23 cellular contexts compared by ENCODE assay signal in genomic region chr2:102979429-102979828, GRCh38.
"Had no signal": no experiment of that assay in that cellular context is flagged by ENCODE, and none has a peak within 500 bp of the region (broad histone marks: within the 10 kb centered on the region; RNA-seq: fewer than 3 reads in every experiment).

No MANE protein-coding gene starts in this region.

- DNase-seq: activated CD4-positive, alpha-beta T cell treated with anti-CD3 and anti-CD28 coated beads for 48 hours; activated CD4-positive, alpha-beta T cell treated with anti-CD3 and anti-CD28 coated beads, Interleukin-2, amount 50 U/mL, for 4 hours; activated CD4-positive, CD25-positive, alpha-beta regulatory T cell treated with anti-CD3 and anti-CD28 coated beads, Interleukin-2, amount 50 U/mL, for 72 hours; activated CD8-positive, alpha-beta memory T cell treated with anti-CD3 and anti-CD28 coated beads, Interleukin-2, amount 50 U/mL, for 48 hours; activated CD8-positive, alpha-beta T cell treated with anti-CD3 and anti-CD28 coated beads, Interleukin-2, amount 10 ng/mL, durations not matched to agents 7 days and 5 days; activated naive CD4-positive, alpha-beta T cell treated with anti-CD3 and anti-CD28 coated beads, Interleukin-2, amount 50 U/mL, for 16 hours; activated naive CD8-positive, alpha-beta T cell treated with anti-CD3 and anti-CD28 coated beads, Interleukin-2, amount 10 ng/mL, durations not matched to agents 7 days and 5 days; activated T-cell treated with anti-CD3 and anti-CD28 coated beads, Interleukin-2, amount 50 U/mL, for 1 hour; adrenal gland; aorta; Kasumi-1; KBM-7; NCI-H1048; NCI-H146; NCI-H187 treated with DMSO at 0.1 percent for 48 hours; NCI-H2081 treated with DMSO at 0.1 percent for 48 hours; NCI-H524 treated with DMSO at 0.1 percent for 48 hours; NCI-H82; SIG-M5; T-helper 17 cell; T-helper 9 cell had no signal

- H3K27me3 ChIP-seq: adrenal gland, breast epithelium had no signal

- H3K9me3 Mint-ChIP-seq: activated naive CD8-positive, alpha-beta T cell treated with anti-CD3 and anti-CD28 coated beads, Interleukin-2, amount 10 ng/mL, durations not matched to agents 7 days and 5 days; WTC11 had no signal

- H3K4me1 Mint-ChIP-seq: T-helper 17 cell had no signal

- H3K36me3 ChIP-seq: adrenal gland, breast epithelium had no signal

- H3K27ac Mint-ChIP-seq: activated CD8-positive, alpha-beta T cell treated with anti-CD3 and anti-CD28 coated beads, Interleukin-2, amount 10 ng/mL, durations not matched to agents 7 days and 5 days; activated naive CD8-positive, alpha-beta T cell treated with anti-CD3 and anti-CD28 coated beads, Interleukin-2, amount 10 ng/mL, durations not matched to agents 7 days and 5 days; T-helper 17 cell; WTC11 had no signal

- H3K4me3 Mint-ChIP-seq: activated CD8-positive, alpha-beta T cell treated with anti-CD3 and anti-CD28 coated beads, Interleukin-2, amount 10 ng/mL, durations not matched to agents 7 days and 5 days; activated naive CD8-positive, alpha-beta T cell treated with anti-CD3 and anti-CD28 coated beads, Interleukin-2, amount 10 ng/mL, durations not matched to agents 7 days and 5 days; T-helper 17 cell; WTC11 had no signal

- H3K36me3 Mint-ChIP-seq: activated naive CD8-positive, alpha-beta T cell treated with anti-CD3 and anti-CD28 coated beads, Interleukin-2, amount 10 ng/mL, durations not matched to agents 7 days and 5 days; WTC11 had no signal

- H3K27ac ChIP-seq: adrenal gland, breast epithelium had no signal

- H3K4me1 ChIP-seq: adrenal gland, breast epithelium had no signal

- H3K4me3 ChIP-seq: adrenal gland, breast epithelium had no signal

- H3K9me3 ChIP-seq: adrenal gland, breast epithelium had no signal
